Comparison of ENCODE assay signal across 8 cellular contexts in genomic region chr1:151839457-151840409, GRCh38. TPM values are rescaled to one million over a fixed set of nuclear protein-coding genes. Genes with fewer than 3 reads are reported as not detected.
DNase-seq lines count a peak whose midpoint lies in the region; ATAC-seq and TF ChIP-seq lines count a peak whose summit lies in the region.

Gene C2CD4D, minus strand, starts transcription at chr1:151839820. Its CDS starts 831 bp downstream, at chr1:151838989.

- H3K4me1 Mint-ChIP-seq in dendritic cell treated with granulocyte-macrophage colony-stimulating factor and Interleukin-4, amounts not matched to agents 40 ng/mL and 50 ng/mL, for 4 days (ENCODE audit: low read depth) = peaks cover 38% of the 10 kb centered on the region
- H3K4me1 Mint-ChIP-seq in HFFc6 (ENCODE audit: low read depth) = peaks cover 18% of the 10 kb centered on the region

- no peak for TF ChIP-seq CTCF in HFFc6 (IDR thresholded peaks at IDR 0.05)

- intact Hi-C loops in dendritic cell treated with granulocyte-macrophage colony-stimulating factor and Interleukin-4, amounts not matched to agents 40 ng/mL and 50 ng/mL, for 4 days (cut with micrococcal nuclease) = loop anchor here (10.0 kb wide), 2 partner anchors 75 to 395 kb away; partner anchors contain the start of gene MRPL9

- H3K36me3 Mint-ChIP-seq in dendritic cell treated with granulocyte-macrophage colony-stimulating factor and Interleukin-4, amounts not matched to agents 40 ng/mL and 50 ng/mL, for 4 days (ENCODE audit: low read depth) = no peaks in the 10 kb centered on the region
- no peaks in the 10 kb centered on the region for H3K36me3 Mint-ChIP-seq in HFFc6 (ENCODE audit: low read depth)

- DNase-seq in DMS53 (lab: John Stamatoyannopoulos, UW) (peak; percentile 99), NCI-H1105 (lab: John Stamatoyannopoulos, UW) (peak; percentile 83), medulla oblongata (ENCODE audit: extremely low spot score) (peak; percentile 93), HFFc6 (no peak)
- peak; percentile 66 for DNase-seq in activated CD4-positive, alpha-beta T cell treated with anti-CD3 and anti-CD28 coated beads, Interleukin-2, amount 50 U/mL, for 1 hour
- peak in 2 of 3 donors; percentile 47 to 52 for DNase-seq in stimulated activated CD4-positive, alpha-beta T cell treated with anti-CD3 and anti-CD28 coated beads, TNF-alpha, amount 100 ng/mL, for 48 hours (ENCODE audit: low read depth in 3 of 3)

- no peak for ATAC-seq in GM21786 (IDR thresholded peaks at IDR 0.05; ENCODE audit: unreplicated experiment)

- peak within 1 kb of the TSS; percentile 63 for H3K4me3 Mint-ChIP-seq in dendritic cell treated with granulocyte-macrophage colony-stimulating factor and Interleukin-4, amounts not matched to agents 40 ng/mL and 50 ng/mL, for 4 days
- H3K4me3 Mint-ChIP-seq in HFFc6 = no peak within 1 kb of the TSS

- no peak within 1 kb of the TSS for H3K27ac Mint-ChIP-seq in dendritic cell treated with granulocyte-macrophage colony-stimulating factor and Interleukin-4, amounts not matched to agents 40 ng/mL and 50 ng/mL, for 4 days
- H3K27ac Mint-ChIP-seq in HFFc6 = no peak within 1 kb of the TSS

- H3K27me3 Mint-ChIP-seq in dendritic cell treated with granulocyte-macrophage colony-stimulating factor and Interleukin-4, amounts not matched to agents 40 ng/mL and 50 ng/mL, for 4 days = peaks cover 65% of the 10 kb centered on the region
- peaks cover 40% of the 10 kb centered on the region for H3K27me3 Mint-ChIP-seq in HFFc6 (ENCODE audit: insufficient read depth)

- H3K9me3 Mint-ChIP-seq in dendritic cell treated with granulocyte-macrophage colony-stimulating factor and Interleukin-4, amounts not matched to agents 40 ng/mL and 50 ng/mL, for 4 days = no peaks in the 10 kb centered on the region
- no peaks in the 10 kb centered on the region for H3K9me3 Mint-ChIP-seq in HFFc6

RNA-seq across cellular contexts. Expression of gene C2CD4D, which starts in this region (rescaled TPM):
- not detected for total RNA-seq in HFFc6 (2021; fragmentation: NEBNext Ultra II Directional; extraction: Animal tissue kit (Norgen Biotek cat#: 25700))
